ENCODE assay signal across 8 cellular contexts in the genomic region with DNA sequence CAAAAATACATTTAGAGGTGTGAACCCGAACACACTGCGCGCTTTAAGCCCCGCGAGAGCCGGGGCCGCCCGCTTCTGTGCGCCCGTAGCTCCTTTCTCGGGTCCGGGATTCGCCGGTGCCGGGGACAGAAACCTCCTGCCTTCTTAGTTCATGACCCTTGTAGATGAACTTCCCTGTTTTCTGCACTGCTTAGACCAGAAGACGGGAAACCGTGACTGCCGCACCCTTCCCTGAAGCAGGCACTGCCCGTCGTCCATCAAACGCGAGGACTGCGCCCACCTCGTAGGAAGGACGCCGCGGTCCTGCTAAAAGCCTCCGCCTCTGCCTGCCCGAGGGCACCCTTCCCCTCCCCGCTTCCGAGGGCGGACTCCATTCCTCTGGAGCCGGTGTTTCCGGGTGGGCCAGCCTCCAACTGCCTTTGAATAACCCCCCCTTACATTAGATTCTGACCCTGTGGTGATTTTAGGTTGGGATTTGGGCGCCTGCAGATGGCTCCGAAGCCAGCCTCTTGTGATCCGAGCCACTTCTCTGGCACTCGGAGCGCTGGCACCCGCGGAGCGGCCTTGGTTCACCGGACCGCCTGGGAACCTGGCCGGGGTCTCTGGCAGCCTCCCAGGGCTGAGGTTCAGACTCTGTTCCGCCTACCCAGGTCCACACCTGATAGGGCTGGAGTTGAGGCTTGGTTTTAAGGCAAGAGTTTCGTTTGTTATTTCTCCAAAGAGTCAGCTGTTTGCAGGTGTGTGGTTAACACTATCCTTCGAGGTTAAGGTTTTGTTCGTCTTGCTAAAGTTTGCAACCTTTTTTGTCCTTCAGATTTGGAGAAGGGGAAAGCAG. TPM values are rescaled to one million over a fixed set of nuclear protein-coding genes. Genes with fewer than 3 reads are reported as not detected.
DNase-seq lines count a peak whose midpoint lies in the region; ATAC-seq and TF ChIP-seq lines count a peak whose summit lies in the region.

No MANE protein-coding gene starts in this region.

- TF ChIP-seq EP300 in sigmoid colon (IDR thresholded peaks at IDR 0.05), result no peak

- DNase-seq in A673 (ENCODE audit: low spot score) (peak; percentile 71), NOMO-1 (lab: John Stamatoyannopoulos, UW; ENCODE audit: unreplicated experiment in 2 of 2) (peak; percentile 26 to 72), astrocyte of the cerebellum (ENCODE audit: low read depth) (no peak), iPS DF 6.9 (ENCODE audit: low read depth, low spot score) (no peak), sigmoid colon (peak; percentile 83), NCI-H2171 (lab: John Stamatoyannopoulos, UW) (no peak), HuH-7 (ENCODE audit: low spot score) (no peak)

- no CpG with 5 or more reads among the region's 49 CpGs for WGBS in iPS DF 6.9 (ENCODE audit: insufficient coverage, insufficient read length)
- WGBS in sigmoid colon, 2 donors, result 13 to 15% methylated on average over 49 of the region's 49 CpGs

- H3K27me3 ChIP-seq in A673 (replicated peaks; ENCODE audit: insufficient read depth, low read depth, low read length, poor library complexity) (no peaks in the 10 kb centered on the region), iPS DF 6.9 (ENCODE audit: control insufficient read depth, insufficient read depth, low read length) (peaks cover 1% of the 10 kb centered on the region; the same call in 1 of the 2 replicates), sigmoid colon (no peaks in the 10 kb centered on the region)

- H3K4me1 ChIP-seq in A673 (ENCODE audit: insufficient read depth, low read length, poor library complexity, severe bottlenecking) (peaks cover 32% of the 10 kb centered on the region), iPS DF 6.9 (ENCODE audit: control insufficient read depth, insufficient read depth, low read length) (peaks cover 3% of the 10 kb centered on the region; the same call in 1 of the 2 replicates), sigmoid colon (peaks cover 0 to 50% (median 41%) of the 10 kb centered on the region in 4 donors)

- peak overlapping the region; percentile 88 for H3K27ac ChIP-seq in A673 (ENCODE audit: low read depth, low read length, poor library complexity, severe bottlenecking)
- no peak overlapping the region for H3K27ac ChIP-seq in iPS DF 6.9 (ENCODE audit: low read length)
- peak overlapping the region; percentile 95 to 98 (median 98) for H3K27ac ChIP-seq in sigmoid colon

- intact Hi-C loops in A673 (cut with micrococcal nuclease; ENCODE audit: unreplicated experiment) (loop anchor here (2.0 to 5.0 kb wide), 2 partner anchors 56 to 72 kb away; partner anchors contain the start of gene UBE2G2), sigmoid colon (cut with DNase I) (no loop called here)

- H3K4me3 ChIP-seq in A673 (ENCODE audit: low read depth, low read length, poor library complexity, severe bottlenecking) (peak overlapping the region; percentile 94), astrocyte of the cerebellum (ENCODE audit: low read depth, low read length) (peak overlapping the region; percentile 89), iPS DF 6.9 (ENCODE audit: low read length) (peak overlapping the region; percentile 94; the same call in 1 of the 2 replicates), sigmoid colon (peak overlapping the region; percentile 53 to 91 (median 82))

- ATAC-seq in GM18870 (IDR thresholded peaks at IDR 0.05; ENCODE audit: unreplicated experiment), result peak; percentile 19

- H3K36me3 ChIP-seq in A673 (ENCODE audit: insufficient read depth, low read length, poor library complexity, severe bottlenecking), result no peaks in the 10 kb centered on the region
- no peaks in the 10 kb centered on the region for H3K36me3 ChIP-seq in iPS DF 6.9 (ENCODE audit: control insufficient read depth, insufficient read depth, low read length)
- H3K36me3 ChIP-seq in sigmoid colon, result no peaks in the 10 kb centered on the region

- H3K9me3 ChIP-seq in A673 (ENCODE audit: low read depth, low read length, poor library complexity, severe bottlenecking) (no peaks in the 10 kb centered on the region), iPS DF 6.9 (ENCODE audit: control insufficient read depth, insufficient read depth, low read length) (no peaks in the 10 kb centered on the region), sigmoid colon (no peaks in the 10 kb centered on the region)

- in situ Hi-C loops in astrocyte of the cerebellum (cut with HindIII; ENCODE audit: low sequenced_read_pairs), result loop anchor here (5.0 to 10.0 kb wide), 2 partner anchors 70 to 253 kb away; partner anchors contain the start of gene UBE2G2

- TF ChIP-seq CTCF in A673 (conservative IDR thresholded peaks at IDR 0.05; ENCODE audit: low read depth, low read length) (no peak), astrocyte of the cerebellum (IDR thresholded peaks at IDR 0.05; ENCODE audit: low read depth, low read length, missing control alignments) (no peak), sigmoid colon (IDR thresholded peaks at IDR 0.05) (no peak)

- CTCF ChIA-PET in A673 (lab: Charles Lee), result interaction anchor here (0.6 kb wide), 1 partner anchor 1107 kb away, joined by 4 read pairs; no protein-coding TSS in a partner anchor

- BruUV-seq in A673 (replicated peaks; lab: Mats Ljungman, UMichigan), result no TSS peak

- POLR2A ChIA-PET in A673 (lab: Charles Lee; ENCODE audit: low non-redundant PET), result no interaction called here

- no peak for TF ChIP-seq POLR2A in sigmoid colon (IDR thresholded peaks at IDR 0.05)

RNA-seq across cellular contexts. Expression of gene PTTG1IP, which starts 1.2 kb away (rescaled TPM):
- total RNA-seq in A673 (2021) (216 and 217 TPM in 2 replicates), sigmoid colon (100 to 1,000 TPM; 158 to 208 (median 188) TPM)
- 100 to 1,000 TPM in 1 of 3 donors, 10 to 100 TPM in 2; 49.7 to 146 (median 59.5) TPM for polyA plus RNA-seq in sigmoid colon

RNA-seq across cellular contexts. Expression of gene ITGB2, which starts 46.0 kb away (rescaled TPM):
- 5.0 and 7.4 TPM in 2 replicates for total RNA-seq in A673 (2021)
- 10 to 100 TPM; 14.7 to 82.0 (median 48.5) TPM for total RNA-seq in sigmoid colon
- polyA plus RNA-seq in sigmoid colon, result 100 to 1,000 TPM in 1 of 3 donors, 10 to 100 TPM in 2; 21.0 to 103 (median 60.5) TPM

RNA-seq across cellular contexts. Expression of gene SUMO3, which starts 56.9 kb away (rescaled TPM):
- total RNA-seq in A673 (2021), result 124 and 132 TPM in 2 replicates
- 10 to 100 TPM; 52.4 to 60.1 (median 57.9) TPM for total RNA-seq in sigmoid colon
- polyA plus RNA-seq in sigmoid colon, result 100 to 1,000 TPM in 2 of 3 donors, 10 to 100 TPM in 1; 67.8 to 104 (median 103) TPM

Comparison
In these comparisons a context has a peak if more than half of its experiments do, and no peak if none do; other contexts are left out.
1. DNase-seq: peak in A673 (single experiment), NOMO-1 (2 of 2) and sigmoid colon (single experiment); none in astrocyte of the cerebellum (single experiment), iPS DF 6.9 (single experiment), NCI-H2171 (single experiment) and HuH-7 (single experiment).
2. Peak in every context shown above with its lines, with median percentiles within 50 percentile points of each other: H3K4me3 ChIP-seq.